8 cellular contexts compared by ENCODE assay signal in the genomic region with DNA sequence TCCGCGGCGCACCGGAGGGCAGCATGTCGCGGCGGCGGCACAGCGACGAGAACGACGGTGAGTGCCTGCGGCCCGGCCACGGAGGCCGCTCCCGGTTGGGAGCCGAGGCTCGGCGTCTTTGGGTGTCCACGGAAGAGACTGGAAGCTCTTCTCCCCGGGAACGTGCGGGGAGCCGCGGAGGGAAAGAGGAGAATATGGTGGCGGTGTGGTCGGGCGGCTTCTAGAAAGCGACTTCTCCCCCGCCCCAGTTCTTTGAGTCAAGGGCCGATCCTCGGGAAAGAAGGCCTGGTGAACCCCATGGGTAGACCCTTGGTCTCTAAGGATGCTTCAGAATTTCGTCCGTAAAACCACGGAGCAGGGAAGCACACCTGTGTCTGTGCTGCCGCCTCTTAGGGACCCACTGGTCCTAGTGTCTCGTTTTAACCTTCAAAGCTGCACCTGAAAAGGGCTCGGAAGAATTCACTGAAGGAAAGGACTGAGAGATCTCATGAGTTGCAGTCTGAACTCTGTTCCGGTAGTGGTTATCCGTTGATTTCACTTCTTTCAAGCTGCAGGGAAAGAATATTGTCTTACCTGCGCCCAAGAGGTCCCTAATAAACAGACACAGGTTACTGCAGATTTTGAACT. TPM values are rescaled to one million over a fixed set of nuclear protein-coding genes. Genes with fewer than 3 reads are reported as not detected.
DNase-seq lines count a peak whose midpoint lies in the region; ATAC-seq, FAIRE-seq and TF ChIP-seq lines count a peak whose summit lies in the region.

No MANE protein-coding gene starts in this region.

- no peaks in the 10 kb centered on the region for H3K27me3 ChIP-seq in OCI-LY3 (ENCODE audit: low read depth, low read length)
- no peaks in the 10 kb centered on the region for H3K27me3 ChIP-seq in duodenal mucosa (ENCODE audit: control insufficient read depth in 1 of 2, insufficient read depth in 2 of 2, low read length in 2 of 2)
- no peaks in the 10 kb centered on the region for H3K27me3 ChIP-seq in mucosa of rectum (ENCODE audit: control insufficient read depth in 2 of 2, insufficient read depth in 2 of 2, low read length in 2 of 2)

- H3K36me3 ChIP-seq in OCI-LY3 (replicated peaks; ENCODE audit: low read depth, low read length) = no peaks in the 10 kb centered on the region
- H3K36me3 ChIP-seq in duodenal mucosa (ENCODE audit: control insufficient read depth in 1 of 2, insufficient read depth in 2 of 2, low read length in 2 of 2) = no peaks in the 10 kb centered on the region
- H3K36me3 ChIP-seq in mucosa of rectum (ENCODE audit: control insufficient read depth in 2 of 2, insufficient read depth in 2 of 2, low read length in 2 of 2) = no peaks in the 10 kb centered on the region

- TF ChIP-seq POLR2A in A549 (IDR thresholded peaks at IDR 0.05; ENCODE audit: low read length) = no peak

- H3K4me2 ChIP-seq in A549 (peak overlapping the region; percentile 83), OCI-LY3 (ENCODE audit: low read length) (peak overlapping the region; percentile 61)

- ATAC-seq in A549 = peak; percentile 7 to 22; a peak in 5 of 6 replicates
- ATAC-seq in GM21423 (IDR thresholded peaks at IDR 0.05; ENCODE audit: unreplicated experiment) = no peak
- no peak for ATAC-seq in GM18861 (IDR thresholded peaks at IDR 0.05; ENCODE audit: unreplicated experiment)

- H3K9ac ChIP-seq in OCI-LY3 (ENCODE audit: low read length) = peak overlapping the region; percentile 85
- H3K9ac ChIP-seq in duodenal mucosa (ENCODE audit: low read depth in 1 of 2, low read length in 2 of 2) = peak overlapping the region; percentile 90 to 96
- H3K9ac ChIP-seq in mucosa of rectum (ENCODE audit: low read depth in 1 of 2, low read length in 2 of 2) = peak overlapping the region; percentile 93 to 99

- POLR2A ChIA-PET in A549 (lab: Yijun Ruan, JAX) = interaction anchor here (0.7 to 2.2 kb wide), 23 partner anchors 9 to 1243 kb away, joined by 3 to 22 read pairs (median 5); a partner anchor contains a TSS

- CTCF ChIA-PET in A549 (lab: Yijun Ruan, JAX) = interaction anchor here (0.8 to 2.7 kb wide), 5 partner anchors 9 to 36 kb away, joined by 3 to 9 read pairs (median 6); no protein-coding TSS in a partner anchor

- TF ChIP-seq CTCF in A549 (IDR thresholded peaks at IDR 0.05) = 0 out of 3 replicates have a peak, but pooled peaks have one; percentile 9
- TF ChIP-seq CTCF in OCI-LY3 (IDR thresholded peaks at IDR 0.05; ENCODE audit: low read depth, low read length) = no peak

- peak overlapping the region; percentile 17; the same call in 1 of the 2 replicates for H2AFZ ChIP-seq in OCI-LY3 (ENCODE audit: low read depth, low read length)

- WGBS in A549 (ENCODE audit: missing lambda C conversion rate) = 3% methylated on average over 23 of the region's 42 CpGs

- peaks cover 44% of the 10 kb centered on the region for H3K4me1 ChIP-seq in A549
- H3K4me1 ChIP-seq in OCI-LY3 (ENCODE audit: low read length) = peaks cover 32% of the 10 kb centered on the region
- H3K4me1 ChIP-seq in duodenal mucosa (ENCODE audit: control insufficient read depth in 1 of 2, insufficient read depth in 2 of 2, low read length in 2 of 2) = peaks cover 32 to 45% of the 10 kb centered on the region in 2 donors
- H3K4me1 ChIP-seq in mucosa of rectum (ENCODE audit: control insufficient read depth in 2 of 2, insufficient read depth in 2 of 2, low read length in 2 of 2) = peaks cover 22 to 23% of the 10 kb centered on the region in 2 donors

- H3K9me3 ChIP-seq in A549 (no peaks in the 10 kb centered on the region), OCI-LY3 (ENCODE audit: insufficient read depth, low read length) (no peaks in the 10 kb centered on the region), duodenal mucosa (ENCODE audit: control insufficient read depth in 1 of 2, low read length in 2 of 2) (no peaks in the 10 kb centered on the region), mucosa of rectum (ENCODE audit: control insufficient read depth in 2 of 2, low read length in 2 of 2) (no peaks in the 10 kb centered on the region)

- no peak for TF ChIP-seq EP300 in A549 (IDR thresholded peaks at IDR 0.05)

- H3K4me3 ChIP-seq in A549 (peak overlapping the region; percentile 96), OCI-LY3 (ENCODE audit: low read length) (peak overlapping the region; percentile 88), duodenal mucosa (ENCODE audit: low read depth in 1 of 2, low read length in 2 of 2) (peak overlapping the region; percentile 87 to 96), mucosa of rectum (ENCODE audit: low read length in 2 of 2) (peak overlapping the region; percentile 93 to 98)

- DNase-seq in A549 (ENCODE audit: low read depth in 1 of 2, low spot score in 1 of 2) (peak in 1 of 2 experiments; percentile 16), GM19239 (ENCODE audit: insufficient read length, low spot score) (no peak)
- no peak for DNase-seq in activated CD4-positive, alpha-beta T cell treated with anti-CD3 and anti-CD28 coated beads, Interleukin-2, amount 50 U/mL, for 1 hour

- H4K20me1 ChIP-seq in OCI-LY3 (ENCODE audit: insufficient read depth, low read length) = peaks cover 22% of the 10 kb centered on the region

- TF ChIP-seq RAD21 in A549 (conservative IDR thresholded peaks at IDR 0.05 in 1 of 2, IDR thresholded peaks at IDR 0.05 in 1 of 2) = no peak

- peaks cover 82% of the 10 kb centered on the region for H3K79me2 ChIP-seq in OCI-LY3 (ENCODE audit: low read length)

- no peak for FAIRE-seq in A549 (lab: Jason Lieb, UNC)
- FAIRE-seq in GM19239 (lab: Jason Lieb, UNC) = peak; percentile 79

- H3K27ac ChIP-seq in A549 (peak overlapping the region; percentile 93 to 96), OCI-LY3 (ENCODE audit: low read length) (peak overlapping the region; percentile 87), duodenal mucosa (ENCODE audit: low read depth, low read length) (peak overlapping the region; percentile 100), mucosa of rectum (ENCODE audit: low read depth in 2 of 2, low read length in 2 of 2) (peak overlapping the region; percentile 99 to 100)

TF ChIP-seq in A549, 52 proteins besides CTCF, POLR2A, EP300 and RAD21:
- TF ChIP-seq PHF8 (IDR thresholded peaks at IDR 0.05; ENCODE audit: borderline replicate concordance, low read depth) = peak; percentile 33; the same call in 1 of the 2 replicates
- TF ChIP-seq RFX5 (IDR thresholded peaks at IDR 0.05) = no peak; the same call in 1 of the 2 replicates
- TF ChIP-seq, protein P1, sequence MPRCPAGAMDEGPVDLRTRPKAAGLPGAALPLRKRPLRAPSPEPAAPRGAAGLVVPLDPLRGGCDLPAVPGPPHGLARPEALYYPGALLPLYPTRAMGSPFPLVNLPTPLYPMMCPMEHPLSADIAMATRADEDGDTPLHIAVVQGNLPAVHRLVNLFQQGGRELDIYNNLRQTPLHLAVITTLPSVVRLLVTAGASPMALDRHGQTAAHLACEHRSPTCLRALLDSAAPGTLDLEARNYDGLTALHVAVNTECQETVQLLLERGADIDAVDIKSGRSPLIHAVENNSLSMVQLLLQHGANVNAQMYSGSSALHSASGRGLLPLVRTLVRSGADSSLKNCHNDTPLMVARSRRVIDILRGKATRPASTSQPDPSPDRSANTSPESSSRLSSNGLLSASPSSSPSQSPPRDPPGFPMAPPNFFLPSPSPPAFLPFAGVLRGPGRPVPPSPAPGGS (IDR thresholded peaks at IDR 0.05) = peak; percentile 8; the same call in 1 of the 3 replicates
- no peak for TF ChIP-seq KDM5A (IDR thresholded peaks at IDR 0.05)
- TF ChIP-seq FOSL2 (IDR thresholded peaks at IDR 0.05) = no peak
- TF ChIP-seq FOSL2 (CRISPR knock-in tag; IDR thresholded peaks at IDR 0.05) = no peak
- no peak for TF ChIP-seq HOXB5 (CRISPR knock-in tag; IDR thresholded peaks at IDR 0.05)
- TF ChIP-seq NPAS2 (CRISPR knock-in tag; IDR thresholded peaks at IDR 0.05; ENCODE audit: borderline replicate concordance) = no peak

RNA-seq across cellular contexts. Expression of a gene that starts 0.4 kb away (rescaled TPM):
- polyA plus RNA-seq in A549 (2011; rRNA removed) = 43.4 and 48.2 TPM in 2 replicates
- 12.7 and 13.3 TPM in 2 replicates for polyA plus RNA-seq in A549 (2012; cell fraction: cytosol; rRNA removed)
- 13.6 and 18.0 TPM in 2 replicates for polyA plus RNA-seq in A549 (2012; cell fraction: nucleus; rRNA removed)
- polyA plus RNA-seq in A549 (2017; fragmentation: RNase III; extraction: RNeasy Plus Mini Kit Qiagen cat#74134 plus additional on column Dnase treatment) = 31.8 to 37.8 TPM (median 36.6 TPM) in 3 replicates
- 23.9 and 28.1 TPM in 2 replicates for polyA minus RNA-seq in A549 (2011; rRNA and poly(A)+ RNA removed)

RNA-seq across cellular contexts. Expression of a gene that starts 0.8 kb away (rescaled TPM):
- polyA plus RNA-seq in A549 (2011; rRNA removed) (33.3 and 37.4 TPM in 2 replicates), A549 (2017; fragmentation: RNase III; extraction: RNeasy Plus Mini Kit Qiagen cat#74134 plus additional on column Dnase treatment) (11.4 to 12.6 TPM (median 12.0 TPM) in 3 replicates)
- polyA plus RNA-seq in A549 (2012; cell fraction: cytosol; rRNA removed) = 7.0 and 9.2 TPM in 2 replicates
- polyA plus RNA-seq in A549 (2012; cell fraction: nucleus; rRNA removed) = 21.2 and 32.3 TPM in 2 replicates
- polyA minus RNA-seq in A549 (2011; rRNA and poly(A)+ RNA removed) = 24.3 and 31.4 TPM in 2 replicates

Comparison
In these comparisons a context has a peak if more than half of its experiments do, and no peak if none do; other contexts are left out.
1. ATAC-seq: peak in A549 (2 of 2); none in GM21423 (single experiment) and GM18861 (single experiment).
2. Peak in every context shown above with its lines, with median percentiles within 50 percentile points of each other: H3K27ac ChIP-seq, H3K4me3 ChIP-seq and H3K9ac ChIP-seq.